Comparison of ENCODE assay signal across 1 cellular context in the genomic region with DNA sequence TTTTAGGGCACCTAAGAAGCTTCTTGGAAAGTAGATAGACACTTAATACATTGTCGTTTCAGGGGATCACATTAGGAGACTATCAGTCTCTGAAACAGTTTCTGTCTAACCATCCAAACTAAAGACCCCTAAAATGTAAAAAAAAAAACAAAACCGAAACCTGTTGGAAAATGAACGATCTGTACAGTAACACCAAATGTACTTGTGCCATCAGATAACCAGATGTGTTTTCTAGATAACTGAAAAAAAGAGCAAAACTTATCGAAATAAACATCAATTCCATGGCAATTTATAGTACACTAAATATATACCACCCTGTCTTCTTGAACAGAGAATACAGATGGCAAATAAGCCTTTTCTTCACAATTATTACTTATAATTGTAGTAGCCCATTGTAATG.
TF ChIP-seq lines count a peak whose summit lies in the region.

No MANE protein-coding gene starts in this region.

TF ChIP-seq in HCT116, 20 proteins besides CTCF, POLR2A, EP300 and RAD21:
- TF ChIP-seq EGR1 (IDR thresholded peaks at IDR 0.05; ENCODE audit: low read depth) (no peak), ZBTB33 (IDR thresholded peaks at IDR 0.05; ENCODE audit: extremely low read depth, insufficient replicate concordance, low read length) (no peak), SRF (IDR thresholded peaks at IDR 0.05; ENCODE audit: low read depth) (no peak), MAX (IDR thresholded peaks at IDR 0.05) (no peak), ATF3 (IDR thresholded peaks at IDR 0.05) (no peak), SP1 (IDR thresholded peaks at IDR 0.05; ENCODE audit: low read depth) (no peak), JUND (IDR thresholded peaks at IDR 0.05) (no peak), CBX3 (IDR thresholded peaks at IDR 0.05; ENCODE audit: low read depth) (no peak)
